1 cellular context compared by ENCODE assay signal in genomic region chr12:89857652-89858274, GRCh38.
TF ChIP-seq lines count a peak whose summit lies in the region.

No MANE protein-coding gene starts in this region.

TF ChIP-seq in GM12878, 131 proteins besides CTCF, POLR2A, EP300 and RAD21 (continued from another document):
- TF ChIP-seq NR2F1 (conservative IDR thresholded peaks at IDR 0.05) (peak; percentile 37; the same call in 1 of the 2 replicates), PML (IDR thresholded peaks at IDR 0.05; ENCODE audit: low read length) (no peak), EZH2 (IDR thresholded peaks at IDR 0.05; ENCODE audit: borderline replicate concordance, control insufficient read depth, low read depth, low read length) (0 out of 2 replicates have a peak, but pooled peaks have one; percentile 51), RFX5 (IDR thresholded peaks at IDR 0.05; ENCODE audit: low read depth, low read length) (no peak), SUPT20H (IDR thresholded peaks at IDR 0.05; ENCODE audit: borderline replicate concordance, control insufficient read depth, low read depth, low read length) (no peak), RELB (IDR thresholded peaks at IDR 0.05; ENCODE audit: low read depth) (peak; percentile 74; the same call in 1 of the 2 replicates), CEBPZ (IDR thresholded peaks at IDR 0.05; ENCODE audit: low read depth, low read length) (no peak), CHD2 (IDR thresholded peaks at IDR 0.05; ENCODE audit: borderline replicate concordance, low read depth, low read length) (no peak), IKZF1 (conservative IDR thresholded peaks at IDR 0.05) (peak; percentile 86), MTA3 (IDR thresholded peaks at IDR 0.05; ENCODE audit: borderline replicate concordance, low read length) (peak; percentile 80; the same call in 1 of the 2 replicates), MEF2A (IDR thresholded peaks at IDR 0.05; ENCODE audit: insufficient read depth, low read depth, low read length) (0 out of 2 replicates have a peak, but pooled peaks have one; percentile 36), CREB1 (IDR thresholded peaks at IDR 0.05; ENCODE audit: low read depth) (0 out of 2 replicates have a peak, but pooled peaks have one; percentile 9), ETV6 (conservative IDR thresholded peaks at IDR 0.05 in 1 of 2, IDR thresholded peaks at IDR 0.05 in 1 of 2; ENCODE audit: borderline replicate concordance in 1 of 2, low read depth in 1 of 2) (peak in 1 of 2 experiments; percentile 17; a peak in 1 of 4 replicates), BCL11A (IDR thresholded peaks at IDR 0.05; ENCODE audit: low read depth, low read length) (peak; percentile 75), NFYA (IDR thresholded peaks at IDR 0.05; ENCODE audit: borderline replicate concordance, low read depth, low read length) (no peak), TARDBP (IDR thresholded peaks at IDR 0.05; ENCODE audit: borderline replicate concordance) (no peak), CUX1 (IDR thresholded peaks at IDR 0.05; ENCODE audit: insufficient replicate concordance, low read depth, low read length) (no peak), RAD51 (IDR thresholded peaks at IDR 0.05) (no peak), JUNB (IDR thresholded peaks at IDR 0.05) (peak; percentile 44), YY1 (IDR thresholded peaks at IDR 0.05; ENCODE audit: low read depth, low read length) (0 out of 2 replicates have a peak, but pooled peaks have one; percentile 8), ZSCAN29 (IDR thresholded peaks at IDR 0.05) (no peak), IKZF2 (IDR thresholded peaks at IDR 0.05) (peak; percentile 94), FOXM1 (IDR thresholded peaks at IDR 0.05; ENCODE audit: low read depth, low read length) (peak; percentile 80), HDGF (IDR thresholded peaks at IDR 0.05) (no peak), CREM (IDR thresholded peaks at IDR 0.05; ENCODE audit: low read depth) (peak; percentile 25; the same call in 1 of the 2 replicates), BMI1 (IDR thresholded peaks at IDR 0.05; ENCODE audit: borderline replicate concordance) (peak; percentile 22; the same call in 1 of the 2 replicates), NFXL1 (IDR thresholded peaks at IDR 0.05; ENCODE audit: borderline replicate concordance) (no peak), RB1 (IDR thresholded peaks at IDR 0.05; ENCODE audit: borderline replicate concordance) (no peak), PAX5 (IDR thresholded peaks at IDR 0.05; ENCODE audit: borderline replicate concordance, low read depth, low read length) (0 out of 2 replicates have a peak, but pooled peaks have one; percentile 43)
